In the genomic region with DNA sequence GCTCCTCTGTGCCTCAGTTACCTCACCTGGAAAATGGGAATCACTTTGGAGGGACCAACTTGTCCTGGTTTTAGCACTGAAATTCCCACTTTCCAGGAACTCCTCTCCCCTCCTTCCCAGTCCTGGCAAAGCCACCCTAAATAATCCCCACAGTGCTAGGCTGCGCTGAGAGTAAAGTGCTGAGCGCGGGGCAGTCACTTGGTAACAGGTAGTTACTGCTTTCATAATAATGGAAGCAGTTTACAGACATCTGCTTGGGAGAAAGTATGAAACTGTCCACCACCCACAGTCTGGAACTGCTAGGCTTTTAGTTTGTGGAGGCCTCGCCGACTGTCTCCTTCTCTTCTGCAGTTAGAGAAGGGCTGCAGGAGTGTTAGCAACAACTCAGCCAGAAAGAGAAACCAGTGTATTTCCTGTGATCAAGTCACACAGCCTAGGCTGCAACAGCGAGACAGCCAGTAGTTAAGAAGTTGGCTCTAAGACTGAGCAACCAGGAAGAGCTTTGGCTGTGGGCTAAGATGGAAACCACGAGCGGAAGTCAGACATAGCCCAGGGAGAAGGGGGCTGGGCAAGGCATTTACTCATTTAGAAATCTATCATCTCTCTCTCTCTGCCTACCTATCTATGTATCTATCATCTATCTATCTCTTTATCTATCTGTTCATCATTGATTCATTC, we compare ENCODE assay signal across 8 cellular contexts. TPM values are rescaled to one million over a fixed set of nuclear protein-coding genes. Genes with fewer than 3 reads are reported as not detected.
A peak's percentile ranks its signal among the peaks of the same experiment; 100 is the strongest.
DNase-seq lines count a peak whose midpoint lies in the region; ATAC-seq and TF ChIP-seq lines count a peak whose summit lies in the region.

No MANE protein-coding gene starts in this region.

- peak overlapping the region; percentile 73 for H3K27ac ChIP-seq in CD4-positive, alpha-beta memory T cell (ENCODE audit: low read depth, low read length)
- peak overlapping the region; percentile 93 for H3K27ac ChIP-seq in KOPT-K1 (ENCODE audit: low read depth, low read length, poor library complexity, severe bottlenecking)
- no peak overlapping the region for H3K27ac ChIP-seq in H9 (ENCODE audit: insufficient read length, low read depth, low read length)

- H3K56ac ChIP-seq in H9 (ENCODE audit: insufficient read length, low read depth, low read length) = no peak overlapping the region

- peaks cover 0 to 5% of the 10 kb centered on the region in 2 donors for H3K36me3 Mint-ChIP-seq in CD4-positive, alpha-beta memory T cell
- no peaks in the 10 kb centered on the region for H3K36me3 Mint-ChIP-seq in H9 (ENCODE audit: insufficient read depth in 1 of 3, low read depth in 3 of 3)

- no peak for TF ChIP-seq CTCF in H9 (conservative IDR thresholded peaks at IDR 0.05)

- no peaks in the 10 kb centered on the region for H3K79me2 ChIP-seq in H9 (ENCODE audit: insufficient read depth, low read length)

- peaks cover 0 to 3% (median 0%) of the 10 kb centered on the region in 8 donors for H3K9me3 Mint-ChIP-seq in CD4-positive, alpha-beta memory T cell
- peaks cover 0 to 5% of the 10 kb centered on the region in 2 experiments; a peak in 1 of 5 replicates for H3K9me3 Mint-ChIP-seq in H9

- no peak overlapping the region for H2BK15ac ChIP-seq in H9 (ENCODE audit: low read depth, low read length)

- no peak overlapping the region for H3K14ac ChIP-seq in H9 (ENCODE audit: insufficient read depth, low read length)

- no peaks in the 10 kb centered on the region for H3K36me3 ChIP-seq in CD4-positive, alpha-beta memory T cell (ENCODE audit: insufficient read depth, low read length)
- no peaks in the 10 kb centered on the region for H3K36me3 ChIP-seq in KOPT-K1 (ENCODE audit: insufficient read depth, low read length)

- DNase-seq in CD4-positive, alpha-beta memory T cell = peak; percentile 84 to 91 (median 86)
- peak in 2 of 3 experiments; percentile 38 to 50 for DNase-seq in activated CD8-positive, alpha-beta memory T cell treated with anti-CD3 and anti-CD28 coated beads for 48 hours (ENCODE audit: low read depth in 2 of 3, low spot score in 2 of 3)
- DNase-seq in Right ventricle myocardium superior = peak; percentile 59
- peak; percentile 51 to 65 (median 65) for DNase-seq in stimulated activated CD4-positive, alpha-beta T cell treated with anti-CD3 and anti-CD28 coated beads, TNF-alpha, amount 100 ng/mL, for 48 hours (ENCODE audit: low read depth in 3 of 3)
- no peak for DNase-seq in NCI-H748 (lab: John Stamatoyannopoulos, UW; ENCODE audit: unreplicated experiment)
- no peak for DNase-seq in H9

- peaks cover 34 to 74% (median 60%) of the 10 kb centered on the region in 4 donors for H3K4me1 Mint-ChIP-seq in CD4-positive, alpha-beta memory T cell
- H3K4me1 Mint-ChIP-seq in H9 = no peaks in the 10 kb centered on the region

- intact Hi-C loops in CD4-positive, alpha-beta memory T cell (cut with micrococcal nuclease) = loop anchor here (1.0 kb wide), 8 partner anchors 11 to 70 kb away; no protein-coding TSS in a partner anchor
- intact Hi-C loops in Right ventricle myocardium superior (cut with DNase I) = no loop called here

- no peaks in the 10 kb centered on the region for H3K9me3 ChIP-seq in CD4-positive, alpha-beta memory T cell (ENCODE audit: control insufficient read depth in 1 of 2, low read length in 2 of 2)
- H3K9me3 ChIP-seq in KOPT-K1 (ENCODE audit: insufficient read depth, low read length, poor library complexity, severe bottlenecking) (peaks cover 14% of the 10 kb centered on the region), H9 (ENCODE audit: control insufficient read depth, low read depth, low read length) (no peaks in the 10 kb centered on the region)

- no peak overlapping the region for H3K4ac ChIP-seq in H9 (ENCODE audit: low read depth, low read length)

- POLR2A ChIA-PET in CD4-positive, alpha-beta memory T cell (lab: Charles Lee; ENCODE audit: partially characterized antibody) = interaction anchor here (0.8 to 5.4 kb wide), 14 partner anchors 10 to 261 kb away, joined by 3 to 42 read pairs (median 4); a partner anchor contains a TSS

- no peak overlapping the region for H2AFZ ChIP-seq in H9 (ENCODE audit: low read length)

- peaks cover 92% of the 10 kb centered on the region for H3K4me1 ChIP-seq in CD4-positive, alpha-beta memory T cell (ENCODE audit: insufficient read depth, low read length)
- H3K4me1 ChIP-seq in H9 (ENCODE audit: insufficient read depth, low read length) = no peaks in the 10 kb centered on the region

- no peaks in the 10 kb centered on the region for H3K27me3 ChIP-seq in CD4-positive, alpha-beta memory T cell (ENCODE audit: insufficient read depth, low read length)
- no peaks in the 10 kb centered on the region for H3K27me3 ChIP-seq in H9 (ENCODE audit: insufficient read depth, low read length)

- WGBS in H9 (ENCODE audit: extremely low coverage, insufficient read length, low lambda C conversion rate) = no CpG with 5 or more reads among the region's 8 CpGs

- ATAC-seq in GM21390 (IDR thresholded peaks at IDR 0.05; ENCODE audit: unreplicated experiment) = peak; percentile 93
- ATAC-seq in Right ventricle myocardium superior (ENCODE audit: poor library complexity) = peak; percentile 82

- peak overlapping the region; percentile 2 to 10 for H3K4me3 ChIP-seq in CD4-positive, alpha-beta memory T cell (ENCODE audit: low read length in 2 of 2)

- no peak overlapping the region for H2BK12ac ChIP-seq in H9 (ENCODE audit: insufficient read length, low read depth, low read length)

- H2BK120ac ChIP-seq in H9 (ENCODE audit: low read depth, low read length, poor library complexity, severe bottlenecking) = no peak overlapping the region

- H2BK20ac ChIP-seq in H9 (ENCODE audit: low read depth, low read length, poor library complexity, severe bottlenecking) = no peak overlapping the region

- peak overlapping the region; percentile 90 to 99 (median 98) for H3K27ac Mint-ChIP-seq in CD4-positive, alpha-beta memory T cell
- no peak overlapping the region for H3K27ac Mint-ChIP-seq in H9

- no peaks in the 10 kb centered on the region for H3K27me3 Mint-ChIP-seq in CD4-positive, alpha-beta memory T cell
- H3K27me3 Mint-ChIP-seq in H9 (ENCODE audit: low read depth) = peaks cover 16% of the 10 kb centered on the region

- H3K4me2 ChIP-seq in H9 (ENCODE audit: insufficient read depth, insufficient read length, low read length) = no peak overlapping the region

- no peak overlapping the region for H3K23ac ChIP-seq in H9 (ENCODE audit: insufficient read length, low read depth, low read length)

- no peaks in the 10 kb centered on the region for H3K79me1 ChIP-seq in H9 (ENCODE audit: insufficient read depth, low read depth, low read length, poor library complexity, severe bottlenecking)

- H3K9ac ChIP-seq in H9 (ENCODE audit: extremely low read depth, insufficient read length, low read length) = no peak overlapping the region

- H2AK5ac ChIP-seq in H9 (ENCODE audit: insufficient read length, low read length) = no peak overlapping the region

- H2BK5ac ChIP-seq in H9 (ENCODE audit: insufficient read length, low read length) = no peak overlapping the region

- H4K91ac ChIP-seq in H9 (ENCODE audit: insufficient read length, low read depth, low read length) = no peak overlapping the region

- CTCF ChIA-PET in CD4-positive, alpha-beta memory T cell (lab: Charles Lee; ENCODE audit: partially characterized antibody) = interaction anchor here (1.1 to 6.2 kb wide), 7 partner anchors 11 to 78 kb away, joined by 3 to 40 read pairs (median 5); no protein-coding TSS in a partner anchor

- H3K23me2 ChIP-seq in H9 (ENCODE audit: insufficient read length, low read depth, low read length, poor library complexity, severe bottlenecking) = no peaks in the 10 kb centered on the region

- H3K4me3 Mint-ChIP-seq in CD4-positive, alpha-beta memory T cell = peak overlapping the region; percentile 74 to 89 (median 79)
- H3K4me3 Mint-ChIP-seq in H9 = no peak overlapping the region

- H3K18ac ChIP-seq in H9 (ENCODE audit: insufficient read length, low read depth, low read length) = no peak overlapping the region

- H4K8ac ChIP-seq in H9 (replicated peaks; ENCODE audit: insufficient read length, low read depth, low read length) = no peak overlapping the region

- no peaks in the 10 kb centered on the region for H4K20me1 ChIP-seq in H9 (ENCODE audit: control insufficient read depth, insufficient read depth, insufficient read length)

- H3T11ph ChIP-seq in H9 (ENCODE audit: low read length) = no peak overlapping the region

- no peak overlapping the region for H4K5ac ChIP-seq in H9 (ENCODE audit: insufficient read length, low read depth, low read length)

RNA-seq across cellular contexts. Expression of a gene that starts 30.8 kb away (rescaled TPM):
- 1 to 10 TPM; 1.5 to 2.0 TPM for total RNA-seq in CD4-positive, alpha-beta memory T cell
- 10 to 100 TPM; 17.0 to 19.6 TPM for polyA plus RNA-seq in CD4-positive, alpha-beta memory T cell
- total RNA-seq in Right ventricle myocardium superior = 7.3 TPM
- 0.83 and 0.99 TPM in 2 replicates for total RNA-seq in H9 (2021)

Comparison
In these comparisons a context has a peak if more than half of its experiments do, and no peak if none do; other contexts are left out.
1. DNase-seq: peak in CD4-positive, alpha-beta memory T cell (5 of 5), activated CD8-positive, alpha-beta memory T cell treated with anti-CD3 and anti-CD28 coated beads for 48 hours (2 of 3), Right ventricle myocardium superior (single experiment) and stimulated activated CD4-positive, alpha-beta T cell treated with anti-CD3 and anti-CD28 coated beads, TNF-alpha, amount 100 ng/mL, for 48 hours (3 of 3); none in NCI-H748 (single experiment) and H9 (single experiment).
2. H3K27ac Mint-ChIP-seq: peak in CD4-positive, alpha-beta memory T cell (7 of 7); none in H9 (0 of 3).
3. H3K4me3 Mint-ChIP-seq: peak in CD4-positive, alpha-beta memory T cell (8 of 8); none in H9 (0 of 2).